ENCODE assay signal across 11 cellular contexts in genomic region chr6:158835616-158836221, GRCh38. TPM values are rescaled to one million over a fixed set of nuclear protein-coding genes. Genes with fewer than 3 reads are reported as not detected.
DNase-seq lines count a peak whose midpoint lies in the region; ATAC-seq and TF ChIP-seq lines count a peak whose summit lies in the region.
"Had no signal": no experiment of that assay in that cellular context is flagged by ENCODE, and none has a peak within 500 bp of the region (broad histone marks: within the 10 kb centered on the region; RNA-seq: fewer than 3 reads in every experiment).

No MANE protein-coding gene starts in this region.

- H3K4me3 ChIP-seq in lung (no peak overlapping the region), upper lobe of left lung (peak overlapping the region in 2 of 4 donors; percentile 17 to 21)

- no peak for TF ChIP-seq CTCF in lung (IDR thresholded peaks at IDR 0.05; ENCODE audit: control extremely low read depth, extremely low read depth)
- no peak for TF ChIP-seq CTCF in upper lobe of left lung (IDR thresholded peaks at IDR 0.05)

- ATAC-seq in lung (ENCODE audit: insufficient read depth, low FRiP score) (peak; percentile 85), upper lobe of left lung (ENCODE audit: low FRiP score in 2 of 2) (peak; percentile 90 to 91)

- H3K9me3 ChIP-seq in lung (ENCODE audit: control insufficient read depth in 2 of 2, insufficient read depth in 1 of 2, low read length in 1 of 2) (no peaks in the 10 kb centered on the region), upper lobe of left lung (no peaks in the 10 kb centered on the region)

- H3K36me3 ChIP-seq in lung (ENCODE audit: control insufficient read depth in 2 of 2, insufficient read depth in 2 of 2, low read length in 2 of 2) (no peaks in the 10 kb centered on the region), upper lobe of left lung (no peaks in the 10 kb centered on the region)

- 39 to 41% methylated on average over 19 of the region's 19 CpGs for WGBS in lung, 2 donors
- WGBS in upper lobe of left lung, 2 donors, result 36 to 49% methylated on average over 17 to 19 of the region's 19 CpGs

- H3K27me3 ChIP-seq in lung (ENCODE audit: control insufficient read depth, insufficient read depth), result no peaks in the 10 kb centered on the region
- no peaks in the 10 kb centered on the region for H3K27me3 ChIP-seq in upper lobe of left lung

- DNase-seq in NCI-H226 (peak; percentile 86), ecto neural progenitor cell (ENCODE audit: low spot score) (peak; percentile 69), lung (ENCODE audit: low spot score) (peak; percentile 68), upper lobe of left lung (peak; percentile 80 to 88), putamen (ENCODE audit: low spot score) (no peak), NCI-H526 treated with DMSO at 0.1 percent for 48 hours (lab: John Stamatoyannopoulos, UW) (no peak), NCI-H128 (lab: John Stamatoyannopoulos, UW; ENCODE audit: unreplicated experiment) (no peak)
- DNase-seq: activated CD4-positive, alpha-beta T cell treated with anti-CD3 and anti-CD28 coated beads, Interleukin-2, amount 50 U/mL, for 4 hours; GF-D8; glutamatergic neuron; Kasumi-1 had no signal

- TF ChIP-seq EP300 in upper lobe of left lung (IDR thresholded peaks at IDR 0.05), result no peak

- H3K27ac ChIP-seq in lung (ENCODE audit: low read depth in 1 of 2, low read length in 1 of 2) (peak overlapping the region; percentile 45 to 88), upper lobe of left lung (peak overlapping the region; percentile 65 to 85 (median 70))

- H3K4me1 ChIP-seq in lung (ENCODE audit: control insufficient read depth in 2 of 2, insufficient read depth in 2 of 2, low read length in 2 of 2) (peaks cover 0 to 6% of the 10 kb centered on the region in 2 donors), upper lobe of left lung (peaks cover 5 to 14% (median 10%) of the 10 kb centered on the region in 4 donors)

- peak in 1 of 4 donors; percentile 43 for TF ChIP-seq POLR2A in upper lobe of left lung (IDR thresholded peaks at IDR 0.05)

RNA-seq across cellular contexts. Expression of gene EZR, which starts 16.6 kb away (rescaled TPM):
- total RNA-seq in lung (100 to 1,000 TPM; 168 to 452 TPM), upper lobe of left lung (100 to 1,000 TPM; 188 to 810 (median 346) TPM)
- 100 to 1,000 TPM; 173 to 222 TPM for polyA plus RNA-seq in lung

Comparison
In these comparisons a context has a peak if more than half of its experiments do, and no peak if none do; other contexts are left out.
1. DNase-seq: peak in NCI-H226 (single experiment), ecto neural progenitor cell (single experiment), lung (single experiment) and upper lobe of left lung (2 of 2); none in putamen (single experiment), NCI-H526 treated with DMSO at 0.1 percent for 48 hours (single experiment) and NCI-H128 (single experiment).